ENCODE assay signal across 10 cellular contexts in the genomic region with DNA sequence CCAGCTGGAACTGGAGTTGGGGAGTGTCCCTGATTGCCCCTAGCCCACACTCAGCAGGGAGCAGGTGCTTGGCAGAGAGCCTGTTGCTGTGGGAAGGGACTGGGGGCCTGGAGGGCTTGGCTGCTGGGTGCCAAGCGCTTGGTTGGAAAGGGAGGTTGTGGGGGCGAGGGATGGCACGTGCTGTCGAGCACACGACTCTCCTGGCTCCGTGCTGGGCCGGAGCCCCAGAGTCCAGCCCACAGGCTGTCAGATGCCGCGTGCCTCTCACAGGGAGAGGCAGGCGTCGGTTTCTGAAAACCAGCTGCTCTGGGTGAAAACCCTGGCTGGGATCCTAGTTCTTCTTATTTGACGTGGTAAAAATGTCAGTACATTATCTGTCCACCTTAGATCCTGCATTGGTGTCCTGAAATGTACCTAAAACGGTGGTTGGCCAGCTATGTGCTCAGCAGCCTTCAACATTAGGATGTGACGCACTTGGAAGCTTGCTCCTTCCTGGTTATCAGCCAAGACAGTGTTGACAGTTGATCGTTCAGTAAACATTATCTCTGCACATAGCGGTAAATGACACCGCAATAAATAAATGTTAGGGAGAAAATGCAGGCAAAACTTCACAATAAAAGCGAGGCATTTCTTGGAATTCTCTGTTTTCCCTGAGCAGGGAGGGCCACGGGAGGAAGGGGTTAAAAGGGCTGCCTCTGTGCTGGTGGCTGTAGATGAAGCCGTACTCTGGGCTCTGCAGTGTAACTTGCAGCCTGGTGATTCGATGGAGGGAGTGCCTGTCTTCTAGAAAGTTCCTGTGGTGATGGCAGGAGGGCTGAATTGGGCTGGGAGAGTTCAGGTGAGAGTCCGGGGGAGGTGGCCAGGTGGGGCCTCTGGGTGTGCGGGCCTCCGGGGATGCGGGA. TPM values are rescaled to one million over a fixed set of nuclear protein-coding genes. Genes with fewer than 3 reads are reported as not detected.
DNase-seq lines count a peak whose midpoint lies in the region; ATAC-seq and TF ChIP-seq lines count a peak whose summit lies in the region.
"Had no signal": no experiment of that assay in that cellular context is flagged by ENCODE, and none has a peak within 500 bp of the region (broad histone marks: within the 10 kb centered on the region; RNA-seq: fewer than 3 reads in every experiment).

No MANE protein-coding gene starts in this region.

- H3K4me1 Mint-ChIP-seq in activated T-helper 17 cell treated with anti-CD3 and anti-CD28 coated beads, Interleukin-2, amount 50 U/mL, for 72 hours = peaks cover 26% of the 10 kb centered on the region
- peaks cover 39 to 62% of the 10 kb centered on the region in 2 donors for H3K4me1 Mint-ChIP-seq in immature natural killer cell

- H3K27me3 ChIP-seq in thyroid gland = no peaks in the 10 kb centered on the region
- H3K27me3 ChIP-seq: Peyer's patch, spleen had no signal

- H3K4me3 ChIP-seq in thyroid gland (replicated peaks in 1 of 3) = no peak overlapping the region
- H3K4me3 ChIP-seq: Peyer's patch, spleen had no signal

- no peak for TF ChIP-seq CTCF in thyroid gland (IDR thresholded peaks at IDR 0.05)

- peak; percentile 55 to 74 for DNase-seq in NCI-H2081 (lab: John Stamatoyannopoulos, UW)
- no peak for DNase-seq in NCI-H2081 treated with DMSO at 0.1 percent for 48 hours (lab: John Stamatoyannopoulos, UW)
- DNase-seq in immature natural killer cell = no peak
- no peak for DNase-seq in thyroid gland
- DNase-seq in SW 1271 (lab: John Stamatoyannopoulos, UW) = no peak
- DNase-seq in epidermal melanocyte (ENCODE audit: insufficient read length, low spot score) = no peak
- DNase-seq: Peyer's patch, spleen had no signal

- H3K9me3 Mint-ChIP-seq in activated T-helper 17 cell treated with anti-CD3 and anti-CD28 coated beads, Interleukin-2, amount 50 U/mL, for 72 hours = no peaks in the 10 kb centered on the region
- H3K9me3 Mint-ChIP-seq in immature natural killer cell = no peaks in the 10 kb centered on the region

- no peaks in the 10 kb centered on the region for H3K36me3 ChIP-seq in thyroid gland
- H3K36me3 ChIP-seq: Peyer's patch had no signal

- peak overlapping the region in 2 of 3 donors; percentile 0 to 17 for H3K27ac ChIP-seq in thyroid gland
- H3K27ac ChIP-seq: spleen had no signal

- WGBS in thyroid gland, 2 donors = 70 to 79% methylated on average over 21 of the region's 25 CpGs

- no peaks in the 10 kb centered on the region for H3K27me3 Mint-ChIP-seq in activated T-helper 17 cell treated with anti-CD3 and anti-CD28 coated beads, Interleukin-2, amount 50 U/mL, for 72 hours
- peaks cover 0 to 3% (median 0%) of the 10 kb centered on the region in 3 donors for H3K27me3 Mint-ChIP-seq in immature natural killer cell (ENCODE audit: low read depth in 3 of 3)

- intact Hi-C loops in thyroid gland (cut with DNase I) = no loop called here

- no peak for TF ChIP-seq POLR2A in thyroid gland (IDR thresholded peaks at IDR 0.05)

- H3K27ac Mint-ChIP-seq in activated T-helper 17 cell treated with anti-CD3 and anti-CD28 coated beads, Interleukin-2, amount 50 U/mL, for 72 hours = peak overlapping the region; percentile 50
- H3K27ac Mint-ChIP-seq in immature natural killer cell = peak overlapping the region in 5 of 6 donors; percentile 48 to 78 (median 57)

- H3K36me3 Mint-ChIP-seq in activated T-helper 17 cell treated with anti-CD3 and anti-CD28 coated beads, Interleukin-2, amount 50 U/mL, for 72 hours (ENCODE audit: low read depth) = no peaks in the 10 kb centered on the region
- H3K36me3 Mint-ChIP-seq in immature natural killer cell = no peaks in the 10 kb centered on the region

- peaks cover 18 to 69% of the 10 kb centered on the region in 2 donors for H3K4me1 ChIP-seq in thyroid gland

- no peak for ATAC-seq in activated T-helper 17 cell treated with anti-CD3 and anti-CD28 coated beads, Interleukin-2, amount 50 U/mL, for 72 hours (replicated peaks)
- ATAC-seq in GM18502 (IDR thresholded peaks at IDR 0.05; ENCODE audit: poor library complexity, unreplicated experiment) = no peak

- H3K4me3 Mint-ChIP-seq in activated T-helper 17 cell treated with anti-CD3 and anti-CD28 coated beads, Interleukin-2, amount 50 U/mL, for 72 hours = no peak overlapping the region
- no peak overlapping the region for H3K4me3 Mint-ChIP-seq in immature natural killer cell

- H3K9me3 ChIP-seq in thyroid gland = no peaks in the 10 kb centered on the region
- H3K9me3 ChIP-seq: Peyer's patch, spleen had no signal

RNA-seq across cellular contexts. Expression of gene GRAMD4, which starts 29.2 kb away (rescaled TPM):
- total RNA-seq in activated T-helper 17 cell treated with anti-CD3 and anti-CD28 coated beads, Interleukin-2, amount 50 U/mL, for 72 hours = 10 to 100 TPM; 23.6 to 51.0 TPM
- polyA plus RNA-seq in immature natural killer cell = 10 to 100 TPM in 1 of 3 donors, 1 to 10 TPM in 2; 3.5 to 23.0 (median 4.1) TPM
- total RNA-seq in thyroid gland = 100 to 1,000 TPM in 1 of 4 donors, 10 to 100 TPM in 3; 33.5 to 193 (median 62.1) TPM

Comparison
In these comparisons a context has a peak if more than half of its experiments do, and no peak if none do; other contexts are left out.
1. DNase-seq: peak in NCI-H2081 (2 of 2); none in NCI-H2081 treated with DMSO at 0.1 percent for 48 hours (single experiment), immature natural killer cell (0 of 3), thyroid gland (0 of 2), SW 1271 (0 of 2) and epidermal melanocyte (single experiment).